Comparison of ENCODE assay signal across 20 cellular contexts in genomic region chr7:28990200-28990960, GRCh38. TPM values are rescaled to one million over a fixed set of nuclear protein-coding genes. Genes with fewer than 3 reads are reported as not detected.
DNase-seq lines count a peak whose midpoint lies in the region; ATAC-seq and TF ChIP-seq lines count a peak whose summit lies in the region.
"Had no signal": no experiment of that assay in that cellular context is flagged by ENCODE, and none has a peak within 500 bp of the region (broad histone marks: within the 10 kb centered on the region; RNA-seq: fewer than 3 reads in every experiment).

No MANE protein-coding gene starts in this region.

- H3K4me3 ChIP-seq in mammary epithelial cell (replicated peaks in 1 of 3; ENCODE audit: insufficient read depth in 1 of 3, low read depth in 2 of 3, low read length in 3 of 3) (no peak overlapping the region), fibroblast of lung (replicated peaks in 1 of 4; ENCODE audit: control extremely low read depth in 1 of 4, insufficient read depth in 1 of 4, low read depth in 3 of 4, low read length in 4 of 4) (no peak overlapping the region)
- H3K4me3 ChIP-seq: hepatocyte, upper lobe of left lung had no signal

- H3K9me3 Mint-ChIP-seq in MCF 10A (ENCODE audit: unreplicated experiment): peaks cover 14% of the 10 kb centered on the region
- H3K9me3 Mint-ChIP-seq in nephron progenitor cell: peaks cover 19% of the 10 kb centered on the region
- H3K9me3 Mint-ChIP-seq: activated B cell treated with CpG ODN at 0.5 μM for 24 hours; activated naive CD8-positive, alpha-beta T cell treated with anti-CD3 and anti-CD28 coated beads, Interleukin-2, amount 10 ng/mL, durations not matched to agents 7 days and 5 days had no signal

- H3K27ac ChIP-seq in mammary epithelial cell (ENCODE audit: insufficient read depth, low read depth, low read length) (no peak overlapping the region), fibroblast of lung (ENCODE audit: insufficient read depth, low read length) (no peak overlapping the region)
- H3K27ac ChIP-seq: hepatocyte, upper lobe of left lung had no signal

- in situ Hi-C loops in mammary epithelial cell (cut with MboI; ENCODE audit: low sequenced_read_pairs in 2 of 2): no loop called here

- WGBS in mammary epithelial cell (ENCODE audit: low coverage, missing lambda C conversion rate): 99% methylated on average over 11 of the region's 11 CpGs

- no peak for TF ChIP-seq CTCF in MCF 10A (IDR thresholded peaks at IDR 0.05; ENCODE audit: unreplicated experiment)
- TF ChIP-seq CTCF in mammary epithelial cell (conservative IDR thresholded peaks at IDR 0.05 in 1 of 2, IDR thresholded peaks at IDR 0.05 in 1 of 2; ENCODE audit: extremely low read depth in 1 of 2, insufficient read depth in 1 of 2, low read depth in 1 of 2, low read length in 2 of 2): no peak
- no peak for TF ChIP-seq CTCF in fibroblast of lung (conservative IDR thresholded peaks at IDR 0.05 in 1 of 2, IDR thresholded peaks at IDR 0.05 in 1 of 2; ENCODE audit: low read depth in 1 of 2, low read length in 2 of 2)
- TF ChIP-seq CTCF in nephron progenitor cell (IDR thresholded peaks at IDR 0.05): no peak

- H3K9me3 ChIP-seq in mammary epithelial cell (replicated peaks; ENCODE audit: insufficient read depth, low read length) (peaks cover 4% of the 10 kb centered on the region), fibroblast of lung (ENCODE audit: control insufficient read depth, insufficient read depth, low read depth, low read length) (no peaks in the 10 kb centered on the region)
- H3K9me3 ChIP-seq: upper lobe of left lung had no signal

- dilution Hi-C loops in mammary epithelial cell (cut with HindIII; ENCODE audit: low sequenced_read_pairs): no loop called here

- no TSS peak for BruUV-seq in MCF 10A (replicated peaks; lab: Mats Ljungman, UMichigan)
- BruUV-seq in mammary epithelial cell (replicated peaks; lab: Mats Ljungman, UMichigan): no TSS peak

- DNase-seq in MCF 10A (ENCODE audit: unreplicated experiment) (peak; percentile 38), mammary epithelial cell (no peak), fibroblast of lung (ENCODE audit: low read depth in 2 of 2) (peak; percentile 25 to 64), nephron progenitor cell (peak; percentile 41), kidney tubule cell (ENCODE audit: low spot score) (no peak), T-helper 9 cell (no peak)
- no peak for DNase-seq in activated CD4-positive, alpha-beta T cell treated with anti-CD3 and anti-CD28 coated beads for 4 hours
- DNase-seq: activated B cell treated with CpG ODN at 0.5 μM for 24 hours; activated naive CD8-positive, alpha-beta T cell treated with anti-CD3 and anti-CD28 coated beads, Interleukin-2, amount 10 ng/mL, durations not matched to agents 7 days and 5 days; H7; naive thymus-derived CD4-positive, alpha-beta T cell; NCI-H446 treated with DMSO at 0.1 percent for 48 hours; PC-3; retina; stimulated activated CD4-positive, alpha-beta T cell treated with anti-CD3 and anti-CD28 coated beads, Interleukin-4, amount 100 ng/mL, for 24 hours; SW 1271; upper lobe of left lung had no signal

- POLR2A ChIA-PET in MCF 10A (lab: Yijun Ruan, JAX): interaction anchor here (0.6 to 1.0 kb wide), 5 partner anchors 9 to 352 kb away, joined by 3 read pairs; no protein-coding TSS in a partner anchor

- H3K4me1 ChIP-seq in mammary epithelial cell (ENCODE audit: insufficient read depth, low read length) (peaks cover 28% of the 10 kb centered on the region), fibroblast of lung (ENCODE audit: control insufficient read depth, extremely low read depth, insufficient read depth, low read length) (peaks cover 8% of the 10 kb centered on the region)

- CTCF ChIA-PET in MCF 10A (lab: Yijun Ruan, JAX) (interaction anchor here (0.6 to 1.0 kb wide), 5 partner anchors 11 to 190 kb away, joined by 3 to 4 read pairs (median 3); no protein-coding TSS in a partner anchor), mammary epithelial cell (lab: Charles Lee; ENCODE audit: low non-redundant PET) (no interaction called here)

- H3K27me3 ChIP-seq in mammary epithelial cell (ENCODE audit: insufficient read depth, low read length) (no peaks in the 10 kb centered on the region), fibroblast of lung (ENCODE audit: control insufficient read depth, insufficient read depth, low read length) (no peaks in the 10 kb centered on the region)
- H3K27me3 ChIP-seq: hepatocyte, upper lobe of left lung had no signal

- ATAC-seq in HG02981 (IDR thresholded peaks at IDR 0.05; ENCODE audit: unreplicated experiment): no peak
- ATAC-seq: left lobe of liver; naive thymus-derived CD4-positive, alpha-beta T cell; PC-3 had no signal

- H3K9ac ChIP-seq in mammary epithelial cell (ENCODE audit: insufficient read depth, low read length): no peak overlapping the region
- H3K9ac ChIP-seq in fibroblast of lung (ENCODE audit: insufficient read depth, low read length): no peak overlapping the region

- H3K79me2 ChIP-seq in mammary epithelial cell (ENCODE audit: insufficient read depth, low read length) (no peaks in the 10 kb centered on the region), fibroblast of lung (ENCODE audit: control insufficient read depth, insufficient read depth, low read length) (no peaks in the 10 kb centered on the region)
- H3K79me2 ChIP-seq: hepatocyte had no signal

- intact Hi-C loops in MCF 10A (cut with micrococcal nuclease) (no loop called here), mammary epithelial cell (cut with micrococcal nuclease) (no loop called here)

- H2AFZ ChIP-seq in mammary epithelial cell (ENCODE audit: low read depth, low read length) (no peak overlapping the region), fibroblast of lung (ENCODE audit: low read length) (no peak overlapping the region)
- H2AFZ ChIP-seq: hepatocyte had no signal

- H3K27ac Mint-ChIP-seq in MCF 10A (ENCODE audit: low read depth, unreplicated experiment) (peak overlapping the region; percentile 78), nephron progenitor cell (peak overlapping the region; percentile 76)
- H3K27ac Mint-ChIP-seq: activated B cell treated with CpG ODN at 0.5 μM for 24 hours; activated naive CD8-positive, alpha-beta T cell treated with anti-CD3 and anti-CD28 coated beads, Interleukin-2, amount 10 ng/mL, durations not matched to agents 7 days and 5 days; naive thymus-derived CD4-positive, alpha-beta T cell had no signal

- no peaks in the 10 kb centered on the region for H3K36me3 Mint-ChIP-seq in MCF 10A (ENCODE audit: insufficient read depth, unreplicated experiment)
- peaks cover 13% of the 10 kb centered on the region for H3K36me3 Mint-ChIP-seq in nephron progenitor cell (ENCODE audit: low read depth)
- H3K36me3 Mint-ChIP-seq: activated naive CD8-positive, alpha-beta T cell treated with anti-CD3 and anti-CD28 coated beads, Interleukin-2, amount 10 ng/mL, durations not matched to agents 7 days and 5 days; naive thymus-derived CD4-positive, alpha-beta T cell had no signal

- H3K4me2 ChIP-seq in mammary epithelial cell (ENCODE audit: insufficient read depth, low read depth, low read length) (no peak overlapping the region), fibroblast of lung (ENCODE audit: extremely low read depth, insufficient read depth, low read length) (no peak overlapping the region)
- H3K4me2 ChIP-seq: hepatocyte had no signal

- H3K27me3 Mint-ChIP-seq in MCF 10A (ENCODE audit: insufficient read depth, unreplicated experiment) (no peaks in the 10 kb centered on the region), nephron progenitor cell (ENCODE audit: low read depth, poor library complexity) (no peaks in the 10 kb centered on the region)

- no peaks in the 10 kb centered on the region for H4K20me1 ChIP-seq in mammary epithelial cell (ENCODE audit: insufficient read depth, low read length)
- no peaks in the 10 kb centered on the region for H4K20me1 ChIP-seq in fibroblast of lung (ENCODE audit: control insufficient read depth, extremely low read depth, insufficient read depth, low read length)

- no peaks in the 10 kb centered on the region for H3K36me3 ChIP-seq in mammary epithelial cell (ENCODE audit: insufficient read depth, low read length)
- H3K36me3 ChIP-seq in fibroblast of lung (ENCODE audit: control insufficient read depth, insufficient read depth, low read length): no peaks in the 10 kb centered on the region
- H3K36me3 ChIP-seq: upper lobe of left lung had no signal

- no peak overlapping the region for H3K4me3 Mint-ChIP-seq in MCF 10A (ENCODE audit: unreplicated experiment)
- H3K4me3 Mint-ChIP-seq in nephron progenitor cell: no peak overlapping the region
- H3K4me3 Mint-ChIP-seq: activated B cell treated with CpG ODN at 0.5 μM for 24 hours; activated naive CD8-positive, alpha-beta T cell treated with anti-CD3 and anti-CD28 coated beads, Interleukin-2, amount 10 ng/mL, durations not matched to agents 7 days and 5 days; naive thymus-derived CD4-positive, alpha-beta T cell had no signal

- H3K4me1 Mint-ChIP-seq in MCF 10A (ENCODE audit: insufficient read depth, unreplicated experiment) (peaks cover 45% of the 10 kb centered on the region), nephron progenitor cell (peaks cover 59% of the 10 kb centered on the region)
- H3K4me1 Mint-ChIP-seq: activated B cell treated with CpG ODN at 0.5 μM for 24 hours; activated naive CD8-positive, alpha-beta T cell treated with anti-CD3 and anti-CD28 coated beads, Interleukin-2, amount 10 ng/mL, durations not matched to agents 7 days and 5 days had no signal

RNA-seq across cellular contexts. Expression of gene TRIL, which starts 32.2 kb away (rescaled TPM):
- not detected in 2 replicates for total RNA-seq in MCF 10A (2022)
- total RNA-seq in mammary epithelial cell: 1 to 10 TPM in 1 of 2 donors, not detected in 1; 4.5 TPM
- 0.01 TPM for polyA plus RNA-seq in mammary epithelial cell
- 0.10 TPM for polyA minus RNA-seq in mammary epithelial cell
- total RNA-seq in fibroblast of lung: 0.17 and 0.77 TPM in 2 replicates
- 0.10 and 0.14 TPM in 2 replicates for polyA plus RNA-seq in fibroblast of lung
- polyA plus RNA-seq in fibroblast of lung (2012): 0.15 and 0.23 TPM in 2 replicates
- polyA minus RNA-seq in fibroblast of lung (ENCODE audit: low replicate concordance): 0.07 TPM in 1 of 2 replicates, not detected in the other
- total RNA-seq: activated B cell treated with CpG ODN at 0.5 μM for 24 hours; activated naive CD8-positive, alpha-beta T cell treated with anti-CD3 and anti-CD28 coated beads, Interleukin-2, amount 10 ng/mL, durations not matched to agents 7 days and 5 days had no signal
- polyA plus RNA-seq: naive thymus-derived CD4-positive, alpha-beta T cell had no signal

Comparison
In these comparisons a context has a peak if more than half of its experiments do, and no peak if none do; other contexts are left out.
1. DNase-seq: peak in MCF 10A (single experiment), fibroblast of lung (2 of 2) and nephron progenitor cell (single experiment); none in mammary epithelial cell (single experiment), kidney tubule cell (single experiment), T-helper 9 cell (single experiment) and activated CD4-positive, alpha-beta T cell treated with anti-CD3 and anti-CD28 coated beads for 4 hours (0 of 2).